ENCODE assay signal across 8 cellular contexts in the genomic region with DNA sequence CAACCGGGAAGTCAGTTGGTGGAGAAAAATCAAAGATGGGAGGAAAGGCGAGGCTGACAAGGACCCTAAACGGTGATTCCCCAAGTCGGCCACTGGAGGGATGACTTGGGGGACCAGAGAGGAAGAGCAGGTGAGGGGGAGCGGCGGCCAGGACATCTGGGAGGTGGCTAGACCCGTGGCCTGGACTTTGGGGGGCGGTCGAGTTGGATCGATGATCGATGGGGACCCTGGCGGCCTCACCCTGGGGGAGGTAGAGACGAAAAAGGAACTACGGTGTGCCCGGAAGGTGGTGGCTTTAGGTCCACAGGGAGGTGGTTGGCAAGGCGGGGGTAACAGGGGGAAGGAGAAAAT. TPM values are rescaled to one million over a fixed set of nuclear protein-coding genes. Genes with fewer than 3 reads are reported as not detected.
DNase-seq lines count a peak whose midpoint lies in the region; ATAC-seq and TF ChIP-seq lines count a peak whose summit lies in the region.

No MANE protein-coding gene starts in this region.

- H3K4me3 ChIP-seq in SJCRH30 (peak overlapping the region; percentile 62), parathyroid adenoma (ENCODE audit: low read depth, low read length) (peak overlapping the region; percentile 81)

- ATAC-seq in HG03175 (IDR thresholded peaks at IDR 0.05; ENCODE audit: unreplicated experiment): no peak

- peak; percentile 70 for DNase-seq in DMS 273 (lab: John Stamatoyannopoulos, UW; ENCODE audit: unreplicated experiment)
- DNase-seq in DMS 273 treated with DMSO at 0.1 percent for 48 hours (lab: John Stamatoyannopoulos, UW): no peak
- peak in 1 of 2 experiments; percentile 59 for DNase-seq in SJCRH30
- peak; percentile 48 to 64 for DNase-seq in erythroblast (lab: John Stamatoyannopoulos, UW)
- DNase-seq in DMS114 treated with DMSO at 0.1 percent for 48 hours (lab: John Stamatoyannopoulos, UW; ENCODE audit: unreplicated experiment): no peak
- DNase-seq in hippocampal formation (lab: John Stamatoyannopoulos, UW): no peak

- H3K36me3 ChIP-seq in SJCRH30: peaks cover 4% of the 10 kb centered on the region
- no peaks in the 10 kb centered on the region for H3K36me3 ChIP-seq in parathyroid adenoma (ENCODE audit: control insufficient read depth, insufficient read depth, low read length)

- H3K79me2 ChIP-seq in parathyroid adenoma: no peaks in the 10 kb centered on the region

- H3K27ac ChIP-seq in SJCRH30 (peak overlapping the region; percentile 81; the same call in 1 of the 2 replicates), parathyroid adenoma (peak overlapping the region; percentile 100)

- peak overlapping the region; percentile 90 for H3K4me2 ChIP-seq in parathyroid adenoma (ENCODE audit: low read length)

- H3K9ac ChIP-seq in parathyroid adenoma: peak overlapping the region; percentile 70

- peak; percentile 27 for TF ChIP-seq CTCF in parathyroid adenoma (IDR thresholded peaks at IDR 0.05)

- no peak for TF ChIP-seq POLR2A in erythroblast (IDR thresholded peaks at IDR 0.05; ENCODE audit: low read length)

- H3K9me3 ChIP-seq in SJCRH30 (replicated peaks) (no peaks in the 10 kb centered on the region), parathyroid adenoma (ENCODE audit: control insufficient read depth, low read length) (no peaks in the 10 kb centered on the region)

- peak overlapping the region; percentile 68 for H2AFZ ChIP-seq in parathyroid adenoma

- H3K27me3 ChIP-seq in SJCRH30 (no peaks in the 10 kb centered on the region), parathyroid adenoma (ENCODE audit: control insufficient read depth, insufficient read depth, low read length) (no peaks in the 10 kb centered on the region)

- peaks cover 35% of the 10 kb centered on the region for H3K4me1 ChIP-seq in SJCRH30
- H3K4me1 ChIP-seq in parathyroid adenoma: peaks cover 36% of the 10 kb centered on the region

RNA-seq across cellular contexts. Expression of gene CIRBP, which starts 7.6 kb away (rescaled TPM):
- total RNA-seq in SJCRH30 (2014; rRNA removed; shearing (Covaris generic)): 159 and 181 TPM in 2 replicates

RNA-seq across cellular contexts. Expression of gene MIDN, which starts 13.1 kb away (rescaled TPM):
- 9.1 TPM in 2 replicates for total RNA-seq in SJCRH30 (2014; rRNA removed; shearing (Covaris generic))

RNA-seq across cellular contexts. Expression of gene FAM174C, which starts 13.8 kb away (rescaled TPM):
- total RNA-seq in SJCRH30 (2014; rRNA removed; shearing (Covaris generic)): 22.3 and 25.1 TPM in 2 replicates

RNA-seq across cellular contexts. Expression of gene ATP5F1D, which starts 19.9 kb away (rescaled TPM):
- total RNA-seq in SJCRH30 (2014; rRNA removed; shearing (Covaris generic)): 25.5 and 32.2 TPM in 2 replicates

RNA-seq across cellular contexts. Expression of gene CBARP, which starts 23.7 kb away (rescaled TPM):
- 1.2 and 1.9 TPM in 2 replicates for total RNA-seq in SJCRH30 (2014; rRNA removed; shearing (Covaris generic))

Comparison
In these comparisons a context has a peak if more than half of its experiments do, and no peak if none do; other contexts are left out.
1. DNase-seq: peak in DMS 273 (single experiment) and erythroblast (2 of 2); none in DMS 273 treated with DMSO at 0.1 percent for 48 hours (single experiment), DMS114 treated with DMSO at 0.1 percent for 48 hours (single experiment) and hippocampal formation (0 of 2).